13 cellular contexts compared by ENCODE assay signal in genomic region chr6:42239736-42240375, GRCh38. TPM values are rescaled to one million over a fixed set of nuclear protein-coding genes. Genes with fewer than 3 reads are reported as not detected.
DNase-seq lines count a peak whose midpoint lies in the region; ATAC-seq and TF ChIP-seq lines count a peak whose summit lies in the region.
"Had no signal": no experiment of that assay in that cellular context is flagged by ENCODE, and none has a peak within 500 bp of the region (broad histone marks: within the 10 kb centered on the region; RNA-seq: fewer than 3 reads in every experiment).

No MANE protein-coding gene starts in this region.

- no peak for TF ChIP-seq CTCF in CD8-positive, alpha-beta T cell (IDR thresholded peaks at IDR 0.05)

- intact Hi-C loops in CD8-positive, alpha-beta T cell (cut with DNase I, micrococcal nuclease), result no loop called here

- H3K27ac Mint-ChIP-seq in CD8-positive, alpha-beta T cell, result peak overlapping the region; percentile 20
- H3K27ac Mint-ChIP-seq in central memory CD8-positive, alpha-beta T cell (ENCODE audit: low read depth), result peak overlapping the region; percentile 68
- H3K27ac Mint-ChIP-seq in naive thymus-derived CD8-positive, alpha-beta T cell, result peak overlapping the region in 6 of 10 donors; percentile 2 to 66 (median 32)

- no peaks in the 10 kb centered on the region for H3K4me1 Mint-ChIP-seq in CD8-positive, alpha-beta T cell (ENCODE audit: low read depth)
- peaks cover 28% of the 10 kb centered on the region for H3K4me1 Mint-ChIP-seq in central memory CD8-positive, alpha-beta T cell
- H3K4me1 Mint-ChIP-seq in naive thymus-derived CD8-positive, alpha-beta T cell, result no peaks in the 10 kb centered on the region

- no peak for ATAC-seq in CD8-positive, alpha-beta T cell
- no peak for ATAC-seq in central memory CD8-positive, alpha-beta T cell (replicated peaks; ENCODE audit: extremely low read depth, poor library complexity, severe bottlenecking)
- no peak for ATAC-seq in naive thymus-derived CD8-positive, alpha-beta T cell
- no peak for ATAC-seq in HG03196 (IDR thresholded peaks at IDR 0.05; ENCODE audit: unreplicated experiment)

- H3K4me3 Mint-ChIP-seq in CD8-positive, alpha-beta T cell, result no peak overlapping the region
- no peak overlapping the region for H3K4me3 Mint-ChIP-seq in central memory CD8-positive, alpha-beta T cell
- no peak overlapping the region for H3K4me3 Mint-ChIP-seq in naive thymus-derived CD8-positive, alpha-beta T cell

- H3K4me3 ChIP-seq in CD8-positive, alpha-beta T cell (ENCODE audit: low read depth, low read length), result no peak overlapping the region

- POLR2A ChIA-PET in CD8-positive, alpha-beta T cell (lab: Charles Lee), result no interaction called here
- POLR2A ChIA-PET in naive thymus-derived CD8-positive, alpha-beta T cell (lab: Charles Lee), result no interaction called here

- H3K36me3 ChIP-seq in CD8-positive, alpha-beta T cell (ENCODE audit: insufficient read depth, low read length), result peaks cover 38% of the 10 kb centered on the region

- no peaks in the 10 kb centered on the region for H3K9me3 ChIP-seq in CD8-positive, alpha-beta T cell (ENCODE audit: low read length)

- CTCF ChIA-PET in CD8-positive, alpha-beta T cell (lab: Charles Lee), result interaction anchor here (1.1 to 2.1 kb wide), 2 partner anchors 308 to 422 kb away, joined by 3 to 7 read pairs; no protein-coding TSS in a partner anchor

- no peaks in the 10 kb centered on the region for H3K4me1 ChIP-seq in CD8-positive, alpha-beta T cell (ENCODE audit: insufficient read depth, low read length)

- no peaks in the 10 kb centered on the region for H3K27me3 Mint-ChIP-seq in CD8-positive, alpha-beta T cell (ENCODE audit: low read depth)
- H3K27me3 Mint-ChIP-seq in central memory CD8-positive, alpha-beta T cell, result no peaks in the 10 kb centered on the region
- H3K27me3 Mint-ChIP-seq in naive thymus-derived CD8-positive, alpha-beta T cell, result no peaks in the 10 kb centered on the region

- H3K9me3 Mint-ChIP-seq in CD8-positive, alpha-beta T cell, result no peaks in the 10 kb centered on the region
- no peaks in the 10 kb centered on the region for H3K9me3 Mint-ChIP-seq in central memory CD8-positive, alpha-beta T cell
- H3K9me3 Mint-ChIP-seq in naive thymus-derived CD8-positive, alpha-beta T cell, result no peaks in the 10 kb centered on the region

- H3K36me3 Mint-ChIP-seq in CD8-positive, alpha-beta T cell, result peaks cover 80% of the 10 kb centered on the region
- H3K36me3 Mint-ChIP-seq in central memory CD8-positive, alpha-beta T cell (ENCODE audit: insufficient read depth), result peaks cover 54% of the 10 kb centered on the region
- H3K36me3 Mint-ChIP-seq in naive thymus-derived CD8-positive, alpha-beta T cell, result peaks cover 0 to 90% (median 8%) of the 10 kb centered on the region in 3 donors

- no peak for DNase-seq in CD8-positive, alpha-beta T cell
- DNase-seq in HS-27A (ENCODE audit: low read depth), result peak; percentile 54
- DNase-seq in central memory CD8-positive, alpha-beta T cell (ENCODE audit: low spot score in 2 of 2), result no peak
- DNase-seq in naive thymus-derived CD8-positive, alpha-beta T cell, result no peak
- no peak for DNase-seq in cerebellar cortex (ENCODE audit: low spot score)
- DNase-seq in COLO829 (ENCODE audit: low spot score), result no peak
- DNase-seq in HT-29 (ENCODE audit: low spot score), result no peak
- DNase-seq: activated CD4-positive, alpha-beta T cell treated with anti-CD3 and anti-CD28 coated beads for 1 hour; activated naive CD4-positive, alpha-beta T cell treated with Interleukin-2 at 50 U/mL for 16 hours; MV-4-11; NCI-H510A treated with DMSO at 0.1 percent for 48 hours; stimulated activated CD4-positive, alpha-beta T cell treated with anti-CD3 and anti-CD28 coated beads, Interleukin-15, amount 100 ng/mL, for 24 hours had no signal

- no peaks in the 10 kb centered on the region for H3K27me3 ChIP-seq in CD8-positive, alpha-beta T cell (ENCODE audit: insufficient read depth, low read length)

- H3K27ac ChIP-seq in CD8-positive, alpha-beta T cell (ENCODE audit: low read depth, low read length), result no peak overlapping the region

RNA-seq across cellular contexts. Expression of gene MRPS10, which starts 22.2 kb away (rescaled TPM):
- total RNA-seq in CD8-positive, alpha-beta T cell, result 10 to 100 TPM; 17.0 to 17.4 TPM
- 10 to 100 TPM; 29.0 to 31.8 TPM for total RNA-seq in naive thymus-derived CD8-positive, alpha-beta T cell
- 10 to 100 TPM; 48.1 to 57.6 (median 48.4) TPM for polyA plus RNA-seq in naive thymus-derived CD8-positive, alpha-beta T cell
- total RNA-seq in HT-29 (2014; rRNA removed; shearing (Covaris generic)), result 24.2 and 24.7 TPM in 2 replicates

RNA-seq across cellular contexts. Expression of gene GUCA1B, which starts 45.1 kb away (rescaled TPM):
- total RNA-seq in CD8-positive, alpha-beta T cell, result 1 to 10 TPM; 1.2 to 2.2 TPM
- 1 to 10 TPM; 5.6 to 6.3 TPM for total RNA-seq in naive thymus-derived CD8-positive, alpha-beta T cell
- not detected for polyA plus RNA-seq in naive thymus-derived CD8-positive, alpha-beta T cell
- total RNA-seq in HT-29 (2014; rRNA removed; shearing (Covaris generic)), result 0.08 TPM in 1 of 2 replicates, not detected in the other
